ENCODE assay signal across 8 cellular contexts in genomic region chr22:43812149-43812842, GRCh38.
DNase-seq lines count a peak whose midpoint lies in the region; ATAC-seq and TF ChIP-seq lines count a peak whose summit lies in the region.

TSS of gene EFCAB6 (minus strand) at chr22:43812305. CDS start at chr22:43782318, 29,987 bp downstream.

- ATAC-seq in HG02840 (IDR thresholded peaks at IDR 0.05; ENCODE audit: low FRiP score, unreplicated experiment): peak; percentile 75
- ATAC-seq in GM18858 (IDR thresholded peaks at IDR 0.05; ENCODE audit: unreplicated experiment): no peak

- TF ChIP-seq CTCF in GM12865 (IDR thresholded peaks at IDR 0.05; ENCODE audit: insufficient read depth, low read depth, low read length, missing control alignments): no peak

- peak within 1 kb of the TSS; percentile 67 for H3K4me3 ChIP-seq in GM12865 (ENCODE audit: low read depth, low read length)

- DNase-seq in GM12865 (ENCODE audit: low read depth) (peak; percentile 95), NCI-H1930 (lab: John Stamatoyannopoulos, UW) (peak; percentile 94 to 95), T-helper 9 cell (peak; percentile 83), astrocyte of the hippocampus (ENCODE audit: low read depth, low spot score) (peak; percentile 97), hippocampal formation (lab: John Stamatoyannopoulos, UW) (peak; percentile 87 to 92), retina (peak; percentile 98)
